Comparison of ENCODE assay signal across 16 cellular contexts in the genomic region with DNA sequence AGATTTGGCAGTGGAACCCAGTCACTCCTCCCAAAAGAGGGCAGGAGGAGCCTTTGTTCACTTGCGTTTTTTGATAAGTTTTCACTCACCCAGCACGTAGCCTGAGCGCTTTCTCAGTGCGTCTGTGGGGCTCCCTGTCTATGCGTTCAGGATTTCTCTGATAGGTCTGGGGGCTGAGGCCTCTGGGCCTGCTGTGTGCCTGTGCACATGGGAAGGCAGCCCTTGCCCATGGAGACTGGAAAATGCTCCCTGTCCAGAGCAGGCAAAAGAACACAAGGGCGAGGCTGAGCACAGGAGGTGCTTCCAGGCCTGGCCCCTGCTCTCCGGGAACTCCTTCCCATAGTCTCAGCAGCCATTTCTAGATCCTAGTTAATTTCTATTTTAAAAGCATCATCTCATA.
DNase-seq lines count a peak whose midpoint lies in the region; TF ChIP-seq lines count a peak whose summit lies in the region.
"Had no signal": no experiment of that assay in that cellular context is flagged by ENCODE, and none has a peak within 500 bp of the region (broad histone marks: within the 10 kb centered on the region; RNA-seq: fewer than 3 reads in every experiment).

No MANE protein-coding gene starts in this region.

- H3K4me3 ChIP-seq in right atrium auricular region = no peak overlapping the region
- H3K4me3 ChIP-seq: GM12878 had no signal

- H3K4me1 ChIP-seq in right atrium auricular region = no peaks in the 10 kb centered on the region

- no peak overlapping the region for H3K4me3 Mint-ChIP-seq in osteocyte (ENCODE audit: unreplicated experiment)
- no peak overlapping the region for H3K4me3 Mint-ChIP-seq in progenitor cell of endocrine pancreas (ENCODE audit: low read depth)
- H3K4me3 Mint-ChIP-seq: B cell; CD4-positive, alpha-beta T cell had no signal

- H3K9me3 ChIP-seq in right atrium auricular region = no peaks in the 10 kb centered on the region

- no peak overlapping the region for H3K27ac ChIP-seq in right atrium auricular region
- H3K27ac ChIP-seq: HL-60 had no signal

- no peaks in the 10 kb centered on the region for H3K36me3 ChIP-seq in right atrium auricular region

- no peak overlapping the region for H3K27ac Mint-ChIP-seq in osteocyte (ENCODE audit: unreplicated experiment)
- H3K27ac Mint-ChIP-seq in progenitor cell of endocrine pancreas = no peak overlapping the region
- H3K27ac Mint-ChIP-seq: B cell; CD4-positive, alpha-beta T cell had no signal

- intact Hi-C loops in cardiac septum (cut with DNase I) = no loop called here

- no peaks in the 10 kb centered on the region for H3K27me3 ChIP-seq in right atrium auricular region

- H3K27me3 Mint-ChIP-seq in osteocyte (ENCODE audit: unreplicated experiment) (peaks cover 50% of the 10 kb centered on the region), progenitor cell of endocrine pancreas (peaks cover 3% of the 10 kb centered on the region)

- DNase-seq in right atrium auricular region (ENCODE audit: low spot score) = peak; percentile 36
- no peak for DNase-seq in cardiac septum (ENCODE audit: low spot score)
- peak; percentile 46 for DNase-seq in islet precursor cell
- DNase-seq in osteocyte (ENCODE audit: extremely low spot score, unreplicated experiment) = peak; percentile 66
- no peak for DNase-seq in HuH-7.5 (ENCODE audit: low spot score)
- no peak for DNase-seq in NCI-H524 (lab: John Stamatoyannopoulos, UW)
- no peak for DNase-seq in progenitor cell of endocrine pancreas (ENCODE audit: low spot score, unreplicated experiment)
- DNase-seq: C1 segment of cervical spinal cord; Calu3; CD4-positive, alpha-beta T cell; DMS 273 treated with DMSO at 0.1 percent for 48 hours; IMR-90; KBM-7 had no signal

- no peak for TF ChIP-seq CTCF in right atrium auricular region (IDR thresholded peaks at IDR 0.05)
- no peak for TF ChIP-seq CTCF in osteocyte (IDR thresholded peaks at IDR 0.05)
- TF ChIP-seq CTCF in progenitor cell of endocrine pancreas (IDR thresholded peaks at IDR 0.05; ENCODE audit: unreplicated experiment) = no peak

- no peaks in the 10 kb centered on the region for H3K9me3 Mint-ChIP-seq in osteocyte (ENCODE audit: unreplicated experiment)
- H3K9me3 Mint-ChIP-seq in progenitor cell of endocrine pancreas (ENCODE audit: low read depth) = no peaks in the 10 kb centered on the region
- H3K9me3 Mint-ChIP-seq: CD4-positive, alpha-beta T cell had no signal

- H3K4me1 Mint-ChIP-seq in osteocyte (ENCODE audit: unreplicated experiment) (no peaks in the 10 kb centered on the region), progenitor cell of endocrine pancreas (ENCODE audit: low read depth) (peaks cover under 1% of the 10 kb centered on the region)
- H3K4me1 Mint-ChIP-seq: B cell had no signal

- no peaks in the 10 kb centered on the region for H3K36me3 Mint-ChIP-seq in osteocyte (ENCODE audit: unreplicated experiment)
- no peaks in the 10 kb centered on the region for H3K36me3 Mint-ChIP-seq in progenitor cell of endocrine pancreas (ENCODE audit: insufficient read depth)

Comparison
In these comparisons a context has a peak if more than half of its experiments do, and no peak if none do; other contexts are left out.
1. DNase-seq: peak in right atrium auricular region (single experiment), islet precursor cell (single experiment) and osteocyte (single experiment); none in cardiac septum (single experiment), HuH-7.5 (single experiment), NCI-H524 (0 of 2) and progenitor cell of endocrine pancreas (single experiment).